1 cellular context compared by ENCODE assay signal in genomic region chr12:65740873-65741600, GRCh38.
A peak's percentile ranks its signal among the peaks of the same experiment; 100 is the strongest.
TF ChIP-seq lines count a peak whose summit lies in the region.

No MANE protein-coding gene starts in this region.

TF ChIP-seq in HepG2, 621 proteins besides CTCF, POLR2A, EP300 and RAD21 (continued from another document and continues in another):
- TF ChIP-seq ZNF619 (CRISPR knock-in tag; IDR thresholded peaks at IDR 0.05), result no peak
- no peak for TF ChIP-seq ZNF280D (CRISPR knock-in tag; IDR thresholded peaks at IDR 0.05)
- TF ChIP-seq TBL1XR1 (IDR thresholded peaks at IDR 0.05; ENCODE audit: borderline replicate concordance, low read length, partially characterized antibody), result no peak
- TF ChIP-seq ZBTB25 (CRISPR knock-in tag; IDR thresholded peaks at IDR 0.05), result no peak
- peak; percentile 52; the same call in 1 of the 2 replicates for TF ChIP-seq ZNF891 (CRISPR knock-in tag; IDR thresholded peaks at IDR 0.05)
- no peak for TF ChIP-seq NR3C1 (CRISPR knock-in tag; IDR thresholded peaks at IDR 0.05)
- TF ChIP-seq NAIF1 (CRISPR knock-in tag; IDR thresholded peaks at IDR 0.05; ENCODE audit: borderline replicate concordance), result no peak
- TF ChIP-seq EZH2 (conservative IDR thresholded peaks at IDR 0.05; ENCODE audit: low read depth, low read length), result no peak
- TF ChIP-seq HNF1B (CRISPR knock-in tag; IDR thresholded peaks at IDR 0.05), result no peak
- TF ChIP-seq MTA1 (CRISPR knock-in tag; IDR thresholded peaks at IDR 0.05; ENCODE audit: borderline replicate concordance), result no peak
- TF ChIP-seq ELF4 (CRISPR knock-in tag; IDR thresholded peaks at IDR 0.05; ENCODE audit: borderline replicate concordance), result no peak
- no peak for TF ChIP-seq JUNB (CRISPR knock-in tag; IDR thresholded peaks at IDR 0.05; ENCODE audit: borderline replicate concordance)
- TF ChIP-seq REXO4 (CRISPR knock-in tag; IDR thresholded peaks at IDR 0.05; ENCODE audit: borderline replicate concordance), result no peak
- TF ChIP-seq ASH2L (IDR thresholded peaks at IDR 0.05; ENCODE audit: insufficient read length, low read depth, low read length), result no peak
- peak; percentile 51; the same call in 1 of the 2 replicates for TF ChIP-seq PATZ1 (CRISPR knock-in tag; IDR thresholded peaks at IDR 0.05)
- no peak for TF ChIP-seq CBFB (CRISPR knock-in tag; IDR thresholded peaks at IDR 0.05)
- TF ChIP-seq SP1 (IDR thresholded peaks at IDR 0.05), result no peak
- TF ChIP-seq SP1 (CRISPR knock-in tag; IDR thresholded peaks at IDR 0.05), result peak; percentile 79
- peak; percentile 20; the same call in 1 of the 2 replicates for TF ChIP-seq BORCS8-MEF2B (CRISPR knock-in tag; IDR thresholded peaks at IDR 0.05)
- no peak for TF ChIP-seq ZIK1 (CRISPR knock-in tag; IDR thresholded peaks at IDR 0.05; ENCODE audit: borderline replicate concordance, low read depth)
- TF ChIP-seq ZC3H4 (CRISPR knock-in tag; IDR thresholded peaks at IDR 0.05; ENCODE audit: borderline replicate concordance), result no peak
- no peak for TF ChIP-seq REPIN1 (CRISPR knock-in tag; IDR thresholded peaks at IDR 0.05; ENCODE audit: borderline replicate concordance, low read depth)
- TF ChIP-seq HMGXB4 (CRISPR knock-in tag; IDR thresholded peaks at IDR 0.05; ENCODE audit: borderline replicate concordance in 1 of 2, low read depth in 1 of 2), result 0 out of 4 replicates have a peak, but pooled peaks of 1 of the 2 experiments have one; percentile 13
- TF ChIP-seq ZNF337 (CRISPR knock-in tag; IDR thresholded peaks at IDR 0.05; ENCODE audit: borderline replicate concordance, low read depth), result no peak
- TF ChIP-seq ATF4 (CRISPR knock-in tag; IDR thresholded peaks at IDR 0.05), result 0 out of 4 replicates have a peak, but pooled peaks of 1 of the 2 experiments have one; percentile 43
- TF ChIP-seq ELK4 (CRISPR knock-in tag; IDR thresholded peaks at IDR 0.05; ENCODE audit: borderline replicate concordance), result no peak
- TF ChIP-seq CEBPZ (IDR thresholded peaks at IDR 0.05; ENCODE audit: low read length), result no peak
- no peak for TF ChIP-seq SSRP1 (CRISPR knock-in tag; IDR thresholded peaks at IDR 0.05)
- TF ChIP-seq FOSL1 (CRISPR knock-in tag; IDR thresholded peaks at IDR 0.05; ENCODE audit: borderline replicate concordance), result no peak
- TF ChIP-seq ZNF7 (CRISPR knock-in tag; IDR thresholded peaks at IDR 0.05), result no peak
- TF ChIP-seq HMG20A (CRISPR knock-in tag; IDR thresholded peaks at IDR 0.05; ENCODE audit: borderline replicate concordance), result no peak
- TF ChIP-seq RARA (CRISPR knock-in tag; IDR thresholded peaks at IDR 0.05), result no peak
- no peak for TF ChIP-seq MEF2D (CRISPR knock-in tag; IDR thresholded peaks at IDR 0.05)
- no peak for TF ChIP-seq CSRNP1 (CRISPR knock-in tag; IDR thresholded peaks at IDR 0.05)
- no peak for TF ChIP-seq TFDP1 (CRISPR knock-in tag; IDR thresholded peaks at IDR 0.05; ENCODE audit: borderline replicate concordance)
- TF ChIP-seq KDM5B (CRISPR knock-in tag; IDR thresholded peaks at IDR 0.05; ENCODE audit: borderline replicate concordance), result 0 out of 2 replicates have a peak, but pooled peaks have one; percentile 27
- peak; percentile 87 for TF ChIP-seq ZBTB7B (CRISPR knock-in tag; IDR thresholded peaks at IDR 0.05)
- no peak for TF ChIP-seq ZNF343 (CRISPR knock-in tag; IDR thresholded peaks at IDR 0.05)
- TF ChIP-seq MXD3 (CRISPR knock-in tag; IDR thresholded peaks at IDR 0.05), result no peak
- peak; percentile 76 for TF ChIP-seq GABPB1 (CRISPR knock-in tag; IDR thresholded peaks at IDR 0.05)
